ENCODE assay signal across 1 cellular context in the genomic region with DNA sequence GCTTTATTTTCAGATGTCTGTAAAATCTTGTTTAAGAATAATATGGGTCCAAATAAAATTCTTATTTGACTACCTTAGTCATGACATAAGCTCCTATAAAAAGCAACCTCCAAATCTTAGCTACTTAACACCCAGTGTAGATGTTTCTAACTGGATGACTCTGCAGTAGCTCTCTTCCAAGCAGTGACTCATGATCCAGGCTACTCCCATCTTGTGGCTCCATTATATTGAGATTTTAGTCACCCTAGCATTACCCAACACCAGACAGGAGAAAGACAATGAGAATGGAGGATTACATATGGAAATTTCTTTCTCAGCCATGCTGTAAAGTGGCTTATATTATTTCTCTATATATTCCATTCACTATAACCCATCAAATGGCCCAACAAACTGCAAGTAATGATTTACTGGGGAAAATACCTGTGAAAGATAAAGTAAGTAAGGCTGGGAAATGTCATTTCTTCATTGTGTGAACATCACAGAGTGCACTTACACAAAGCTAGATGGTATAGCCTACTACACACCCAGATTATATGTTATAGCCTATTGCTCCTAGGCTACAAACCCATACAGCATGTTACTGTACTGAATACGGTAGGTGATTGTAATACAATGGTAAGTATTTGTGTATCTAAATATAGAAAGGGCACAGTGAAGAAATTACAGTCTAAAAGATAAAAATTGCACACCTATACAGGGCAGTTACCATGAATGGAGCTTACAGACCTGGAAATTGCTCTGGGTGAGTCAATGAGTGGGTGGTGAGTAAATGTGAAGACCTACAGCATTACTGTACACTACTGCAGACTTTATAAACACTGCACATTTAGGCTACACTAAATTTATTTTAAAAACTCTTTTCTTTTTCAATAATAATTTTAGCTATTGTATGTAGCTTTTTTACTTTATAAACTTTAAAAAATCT.
TF ChIP-seq lines count a peak whose summit lies in the region.

No MANE protein-coding gene starts in this region.

TF ChIP-seq in HepG2, 621 proteins besides CTCF, POLR2A, EP300 and RAD21 (continued from another document):
- TF ChIP-seq ZBTB4 (CRISPR knock-in tag; IDR thresholded peaks at IDR 0.05; ENCODE audit: borderline replicate concordance) = no peak
- TF ChIP-seq HOMEZ (CRISPR knock-in tag; IDR thresholded peaks at IDR 0.05; ENCODE audit: low read depth) = no peak
- TF ChIP-seq PHF21A (CRISPR knock-in tag; IDR thresholded peaks at IDR 0.05) = no peak
- TF ChIP-seq ZNF430 (CRISPR knock-in tag; IDR thresholded peaks at IDR 0.05) = no peak
- no peak for TF ChIP-seq JUND (CRISPR knock-in tag; IDR thresholded peaks at IDR 0.05)
- TF ChIP-seq ZXDC (CRISPR knock-in tag; IDR thresholded peaks at IDR 0.05) = no peak
- no peak for TF ChIP-seq KLF9 (CRISPR knock-in tag; IDR thresholded peaks at IDR 0.05; ENCODE audit: low read depth)
- no peak for TF ChIP-seq ZNF75D (CRISPR knock-in tag; IDR thresholded peaks at IDR 0.05; ENCODE audit: borderline replicate concordance)
- TF ChIP-seq ARNT2 (CRISPR knock-in tag; IDR thresholded peaks at IDR 0.05; ENCODE audit: low read depth) = no peak
TF ChIP-seq in HepG2: peak in this region for 0.
